1 cellular context compared by ENCODE assay signal in the genomic region with DNA sequence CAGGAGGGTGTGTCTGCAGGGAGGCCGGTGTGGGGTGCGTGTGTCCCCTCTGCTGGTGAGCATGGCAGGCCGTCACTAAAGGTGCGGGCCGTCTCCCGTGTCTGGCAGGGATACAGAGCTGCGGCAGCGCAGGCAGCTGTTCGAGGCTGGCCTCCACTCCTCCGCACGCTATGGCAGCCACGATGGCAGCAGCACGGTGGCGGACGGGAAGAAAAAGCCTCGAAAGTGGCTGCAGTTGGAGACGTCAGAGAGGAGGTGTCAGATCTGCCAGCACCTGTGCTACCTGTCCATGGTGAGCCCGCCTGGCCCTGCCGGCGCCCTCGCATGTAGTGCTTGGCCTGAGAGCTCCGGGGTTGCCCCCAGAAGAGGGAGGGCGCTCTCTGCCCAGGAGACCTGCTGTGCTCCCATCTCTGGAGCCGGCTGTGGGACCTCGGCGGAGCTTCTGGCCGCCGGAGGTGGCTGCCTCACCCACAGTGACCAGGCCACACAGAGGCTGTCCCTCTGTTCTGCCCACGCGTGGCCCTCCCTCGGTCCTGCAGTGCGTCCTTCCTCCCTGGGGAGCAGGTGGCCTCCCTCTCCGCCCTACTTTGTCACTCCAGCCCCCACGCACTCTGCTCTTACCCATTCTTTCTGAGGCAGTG.
TF ChIP-seq lines count a peak whose summit lies in the region.

No MANE protein-coding gene starts in this region.

TF ChIP-seq in H1, 55 proteins besides CTCF, POLR2A, EP300 and RAD21:
- TF ChIP-seq CTBP2 (IDR thresholded peaks at IDR 0.05; ENCODE audit: borderline replicate concordance, insufficient read depth, insufficient read length, low read length) (no peak), POLR2AphosphoS5 (IDR thresholded peaks at IDR 0.05; ENCODE audit: low read depth, low read length) (peak; percentile 52; the same call in 1 of the 2 replicates), BACH1 (IDR thresholded peaks at IDR 0.05; ENCODE audit: low read length) (no peak), CREB1 (IDR thresholded peaks at IDR 0.05) (no peak), JUN (IDR thresholded peaks at IDR 0.05; ENCODE audit: low read depth, low read length) (no peak), EGR1 (IDR thresholded peaks at IDR 0.05; ENCODE audit: borderline replicate concordance, low read depth, low read length) (no peak)
